24 cellular contexts compared by ENCODE assay signal in genomic region chr2:45820048-45820447, GRCh38.
"Had no signal": no experiment of that assay in that cellular context is flagged by ENCODE, and none has a peak within 500 bp of the region (broad histone marks: within the 10 kb centered on the region; RNA-seq: fewer than 3 reads in every experiment).

No MANE protein-coding gene starts in this region.

- H3K9me3 ChIP-seq: ascending aorta, prostate gland, right atrium auricular region, SK-N-SH, tibial nerve had no signal

- H3K27ac Mint-ChIP-seq: activated CD4-positive, alpha-beta memory T cell treated with anti-CD3 and anti-CD28 coated beads, Interleukin-2, amount 10 ng/mL, durations not matched to agents 7 days and 5 days; activated CD8-positive, alpha-beta memory T cell treated with anti-CD3 and anti-CD28 coated beads, Interleukin-2, amount 10 ng/mL, durations not matched to agents 7 days and 5 days; activated naive CD4-positive, alpha-beta T cell treated with anti-CD3 and anti-CD28 coated beads for 36 hours; activated T-cell treated with anti-CD3 and anti-CD28 coated beads, Interleukin-2, amount 50 U/mL, for 24 hours; neural progenitor cell; WTC11 had no signal

- H2AFZ ChIP-seq: neural progenitor cell had no signal

- H3K36me3 Mint-ChIP-seq: activated CD8-positive, alpha-beta memory T cell treated with anti-CD3 and anti-CD28 coated beads, Interleukin-2, amount 10 ng/mL, durations not matched to agents 7 days and 5 days; immature natural killer cell; naive thymus-derived CD4-positive, alpha-beta T cell; WTC11 had no signal

- H3K9me2 ChIP-seq: SK-N-SH had no signal

- H3K4me3 ChIP-seq: ascending aorta, lung, neural progenitor cell, prostate gland, right atrium auricular region, tibial nerve had no signal

- ATAC-seq: activated CD8-positive, alpha-beta memory T cell treated with anti-CD3 and anti-CD28 coated beads, Interleukin-2, amount 10 ng/mL, durations not matched to agents 7 days and 5 days; left cardiac atrium; naive thymus-derived CD4-positive, alpha-beta T cell; WTC11 had no signal

- DNase-seq: activated CD4-positive, alpha-beta memory T cell treated with anti-CD3 and anti-CD28 coated beads, Interleukin-2, amount 10 ng/mL, durations not matched to agents 7 days and 5 days; activated CD4-positive, alpha-beta T cell treated with anti-CD3 and anti-CD28 coated beads for 4 hours; activated CD8-positive, alpha-beta memory T cell treated with anti-CD3 and anti-CD28 coated beads, Interleukin-2, amount 10 ng/mL, durations not matched to agents 7 days and 5 days; activated naive CD4-positive, alpha-beta T cell treated with anti-CD3 and anti-CD28 coated beads for 36 hours; activated T-cell treated with anti-CD3 and anti-CD28 coated beads, Interleukin-2, amount 50 U/mL, for 24 hours; cerebellar nuclear complex; cortex of kidney; immature natural killer cell; left cardiac atrium; midbrain; naive thymus-derived CD4-positive, alpha-beta T cell; SK-N-SH; stimulated activated CD4-positive, alpha-beta T cell treated with anti-CD3 and anti-CD28 coated beads, Interleukin-12 subunit alpha, Interleukin-12 subunit beta, amount 100 ng/mL, for 4 hours; stimulated activated CD4-positive, alpha-beta T cell treated with anti-CD3 and anti-CD28 coated beads, Interleukin-1b, Interleukin-23, amount 100 ng/mL, for 48 hours; stimulated activated CD8-positive, alpha-beta memory T cell treated with anti-CD3 and anti-CD28 coated beads, Interleukin-4, amount 100 ng/mL, for 48 hours; stimulated activated naive CD4-positive, alpha-beta T cell treated with Interleukin-2 at 50 U/mL for 16 hours; substantia nigra had no signal

- H3K27ac ChIP-seq: ascending aorta, neural progenitor cell, prostate gland, right atrium auricular region, tibial nerve had no signal

- H3K4me3 Mint-ChIP-seq: activated CD4-positive, alpha-beta memory T cell treated with anti-CD3 and anti-CD28 coated beads, Interleukin-2, amount 10 ng/mL, durations not matched to agents 7 days and 5 days; activated CD8-positive, alpha-beta memory T cell treated with anti-CD3 and anti-CD28 coated beads, Interleukin-2, amount 10 ng/mL, durations not matched to agents 7 days and 5 days; activated naive CD4-positive, alpha-beta T cell treated with anti-CD3 and anti-CD28 coated beads for 36 hours; activated T-cell treated with anti-CD3 and anti-CD28 coated beads, Interleukin-2, amount 50 U/mL, for 24 hours; immature natural killer cell; naive thymus-derived CD4-positive, alpha-beta T cell; neural progenitor cell; WTC11 had no signal

- H3K36me3 ChIP-seq: ascending aorta, neural progenitor cell, prostate gland, right atrium auricular region, tibial nerve had no signal

- H3K27me3 ChIP-seq: ascending aorta, neural progenitor cell, right atrium auricular region, tibial nerve had no signal

- H3K27me3 Mint-ChIP-seq: activated CD4-positive, alpha-beta memory T cell treated with anti-CD3 and anti-CD28 coated beads, Interleukin-2, amount 10 ng/mL, durations not matched to agents 7 days and 5 days; activated CD8-positive, alpha-beta memory T cell treated with anti-CD3 and anti-CD28 coated beads, Interleukin-2, amount 10 ng/mL, durations not matched to agents 7 days and 5 days; activated T-cell treated with anti-CD3 and anti-CD28 coated beads, Interleukin-2, amount 50 U/mL, for 24 hours; naive thymus-derived CD4-positive, alpha-beta T cell had no signal

- H3K9me3 Mint-ChIP-seq: activated CD4-positive, alpha-beta memory T cell treated with anti-CD3 and anti-CD28 coated beads, Interleukin-2, amount 10 ng/mL, durations not matched to agents 7 days and 5 days; activated naive CD4-positive, alpha-beta T cell treated with anti-CD3 and anti-CD28 coated beads for 36 hours; activated T-cell treated with anti-CD3 and anti-CD28 coated beads, Interleukin-2, amount 50 U/mL, for 24 hours; immature natural killer cell; neural progenitor cell; WTC11 had no signal

- H3K4me2 ChIP-seq: neural progenitor cell, SK-N-SH had no signal

- H3K4me1 Mint-ChIP-seq: activated CD4-positive, alpha-beta memory T cell treated with anti-CD3 and anti-CD28 coated beads, Interleukin-2, amount 10 ng/mL, durations not matched to agents 7 days and 5 days had no signal
